In genomic region chr13:78786399-78786879, GRCh38 we compare ENCODE assay signal across 16 cellular contexts.
"Had no signal": no experiment of that assay in that cellular context is flagged by ENCODE, and none has a peak within 500 bp of the region (broad histone marks: within the 10 kb centered on the region; RNA-seq: fewer than 3 reads in every experiment).

No MANE protein-coding gene starts in this region.

- DNase-seq: activated CD4-positive, alpha-beta memory T cell treated with anti-CD3 and anti-CD28 coated beads for 36 hours; activated CD4-positive, alpha-beta T cell treated with anti-CD3 and anti-CD28 coated beads for 1 hour; activated T-cell treated with anti-CD3 and anti-CD28 coated beads, Interleukin-2, amount 50 U/mL, for 48 hours; dorsolateral prefrontal cortex; glutamatergic neuron; mammary epithelial cell; mucosa of descending colon; naive thymus-derived CD8-positive, alpha-beta T cell; stimulated activated CD4-positive, alpha-beta T cell treated with anti-CD3 and anti-CD28 coated beads, Interleukin-4, amount 100 ng/mL, for 24 hours; T-helper 9 cell had no signal

- H3K36me3 Mint-ChIP-seq: activated CD4-positive, alpha-beta memory T cell treated with anti-CD3 and anti-CD28 coated beads for 36 hours; naive thymus-derived CD8-positive, alpha-beta T cell had no signal

- H3K4me3 ChIP-seq: ascending aorta, esophagus muscularis mucosa, mucosa of descending colon, testis had no signal

- H3K36me3 ChIP-seq: ascending aorta, esophagus muscularis mucosa had no signal

- H3K27me3 ChIP-seq: ascending aorta, testis had no signal

- H3K27ac ChIP-seq: ascending aorta, dorsolateral prefrontal cortex, esophagus muscularis mucosa, testis had no signal

- H3K27me3 Mint-ChIP-seq: activated CD4-positive, alpha-beta memory T cell treated with anti-CD3 and anti-CD28 coated beads for 36 hours had no signal

- H3K9me3 Mint-ChIP-seq: activated CD4-positive, alpha-beta memory T cell treated with anti-CD3 and anti-CD28 coated beads for 36 hours; naive thymus-derived CD8-positive, alpha-beta T cell; stimulated activated naive CD8-positive, alpha-beta T cell treated with anti-CD3 and anti-CD28 coated beads, Interleukin-15, Interleukin-2, amounts not matched to agents 100 ng/mL and 50 ng/mL, for 24 hours had no signal

- H3K4me3 Mint-ChIP-seq: activated CD4-positive, alpha-beta memory T cell treated with anti-CD3 and anti-CD28 coated beads for 36 hours; naive thymus-derived CD8-positive, alpha-beta T cell; stimulated activated naive CD8-positive, alpha-beta T cell treated with anti-CD3 and anti-CD28 coated beads, Interleukin-15, Interleukin-2, amounts not matched to agents 100 ng/mL and 50 ng/mL, for 24 hours had no signal

- ATAC-seq: left lobe of liver; mucosa of descending colon; naive thymus-derived CD8-positive, alpha-beta T cell had no signal

- H3K9me3 ChIP-seq: ascending aorta, esophagus muscularis mucosa, mucosa of descending colon, testis had no signal

- FAIRE-seq: bronchial epithelial cell had no signal

- H3K4me1 ChIP-seq: ascending aorta, esophagus muscularis mucosa, testis had no signal

- H3K27ac Mint-ChIP-seq: activated CD4-positive, alpha-beta memory T cell treated with anti-CD3 and anti-CD28 coated beads for 36 hours; naive thymus-derived CD8-positive, alpha-beta T cell; stimulated activated naive CD8-positive, alpha-beta T cell treated with anti-CD3 and anti-CD28 coated beads, Interleukin-15, Interleukin-2, amounts not matched to agents 100 ng/mL and 50 ng/mL, for 24 hours had no signal
